ENCODE assay signal across 20 cellular contexts in genomic region chr15:43360821-43361220, GRCh38. TPM values are rescaled to one million over a fixed set of nuclear protein-coding genes. Genes with fewer than 3 reads are reported as not detected.
"Had no signal": no experiment of that assay in that cellular context is flagged by ENCODE, and none has a peak within 500 bp of the region (broad histone marks: within the 10 kb centered on the region; RNA-seq: fewer than 3 reads in every experiment).

No MANE protein-coding gene starts in this region.

- ATAC-seq: activated CD8-positive, alpha-beta memory T cell treated with anti-CD3 and anti-CD28 coated beads, Interleukin-2, amount 10 ng/mL, durations not matched to agents 7 days and 5 days; activated T-cell treated with anti-CD3 and anti-CD28 coated beads, Interleukin-2, amount 50 U/mL, for 4 hours had no signal

- H3K4me3 ChIP-seq: cardiac muscle cell had no signal

- H3K27me3 Mint-ChIP-seq: activated B cell treated with CpG ODN at 0.5 μM for 24 hours; activated CD4-positive, alpha-beta T cell treated with anti-CD3 and anti-CD28 coated beads, Interleukin-2, amount 10 ng/mL, durations not matched to agents 24 days and 14 days; activated CD8-positive, alpha-beta memory T cell treated with anti-CD3 and anti-CD28 coated beads, Interleukin-2, amount 10 ng/mL, durations not matched to agents 7 days and 5 days; activated naive CD8-positive, alpha-beta T cell had no signal

- H3K4me3 Mint-ChIP-seq: activated B cell treated with CpG ODN at 0.5 μM for 24 hours; activated CD4-positive, alpha-beta T cell treated with anti-CD3 and anti-CD28 coated beads, Interleukin-2, amount 10 ng/mL, durations not matched to agents 24 days and 14 days; activated CD8-positive, alpha-beta memory T cell treated with anti-CD3 and anti-CD28 coated beads, Interleukin-2, amount 10 ng/mL, durations not matched to agents 7 days and 5 days; activated naive CD4-positive, alpha-beta T cell treated with anti-CD3 and anti-CD28 coated beads for 36 hours; activated naive CD8-positive, alpha-beta T cell; activated T-cell treated with anti-CD3 and anti-CD28 coated beads, Interleukin-2, amount 50 U/mL, for 4 hours had no signal

- H3K4me1 Mint-ChIP-seq: activated CD4-positive, alpha-beta T cell treated with anti-CD3 and anti-CD28 coated beads, Interleukin-2, amount 10 ng/mL, durations not matched to agents 24 days and 14 days had no signal

- DNase-seq: activated B cell treated with CpG ODN at 0.5 μM for 24 hours; activated CD4-positive, alpha-beta T cell treated with anti-CD3 and anti-CD28 coated beads for 1 hour; activated CD4-positive, alpha-beta T cell treated with anti-CD3 and anti-CD28 coated beads, Interleukin-2, amount 10 ng/mL, durations not matched to agents 24 days and 14 days; activated CD4-positive, alpha-beta T cell treated with anti-CD3 and anti-CD28 coated beads, Interleukin-2, amount 50 U/mL, for 48 hours; activated CD8-positive, alpha-beta memory T cell treated with anti-CD3 and anti-CD28 coated beads, Interleukin-2, amount 10 ng/mL, durations not matched to agents 7 days and 5 days; activated effector memory CD4-positive, alpha-beta T cell treated with anti-CD3 and anti-CD28 coated beads, Interleukin-2, amount 50 U/mL, for 16 hours; activated naive CD4-positive, alpha-beta T cell treated with anti-CD3 and anti-CD28 coated beads for 36 hours; activated T-cell treated with anti-CD3 and anti-CD28 coated beads, Interleukin-2, amount 50 U/mL, for 4 hours; brain microvascular endothelial cell; MM.1S; NCI-H1105; NCI-H1436; NCI-H187; NCI-H2081; NCI-H510A treated with DMSO at 0.1 percent for 48 hours; SHP77; T-helper 2 cell; T1000 had no signal

- H3K27me3 ChIP-seq: brain microvascular endothelial cell, cardiac muscle cell had no signal

- H3K27ac ChIP-seq: brain microvascular endothelial cell, cardiac muscle cell had no signal

- H3K27ac Mint-ChIP-seq: activated B cell treated with CpG ODN at 0.5 μM for 24 hours; activated CD4-positive, alpha-beta T cell treated with anti-CD3 and anti-CD28 coated beads, Interleukin-2, amount 10 ng/mL, durations not matched to agents 24 days and 14 days; activated CD8-positive, alpha-beta memory T cell treated with anti-CD3 and anti-CD28 coated beads, Interleukin-2, amount 10 ng/mL, durations not matched to agents 7 days and 5 days; activated naive CD4-positive, alpha-beta T cell treated with anti-CD3 and anti-CD28 coated beads for 36 hours; activated naive CD8-positive, alpha-beta T cell had no signal

RNA-seq across cellular contexts. Expression of gene TGM7, which starts 58.8 kb away (rescaled TPM):
- total RNA-seq: activated B cell treated with CpG ODN at 0.5 μM for 24 hours; activated CD4-positive, alpha-beta T cell treated with anti-CD3 and anti-CD28 coated beads, Interleukin-2, amount 10 ng/mL, durations not matched to agents 24 days and 14 days; activated CD8-positive, alpha-beta memory T cell treated with anti-CD3 and anti-CD28 coated beads, Interleukin-2, amount 10 ng/mL, durations not matched to agents 7 days and 5 days; activated naive CD4-positive, alpha-beta T cell treated with anti-CD3 and anti-CD28 coated beads for 36 hours; activated T-cell treated with anti-CD3 and anti-CD28 coated beads, Interleukin-2, amount 50 U/mL, for 4 hours; cardiac muscle cell had no signal
- polyA plus RNA-seq: cardiac muscle cell had no signal
